Comparison of ENCODE assay signal across 1 cellular context in genomic region chr21:37266515-37267221, GRCh38.
TF ChIP-seq lines count a peak whose summit lies in the region.

No MANE protein-coding gene starts in this region.

TF ChIP-seq in HepG2, 621 proteins besides CTCF, POLR2A, EP300 and RAD21 (continued from another document and continues in another):
- no peak for TF ChIP-seq TFDP1 (CRISPR knock-in tag; IDR thresholded peaks at IDR 0.05; ENCODE audit: borderline replicate concordance)
- peak; percentile 21 for TF ChIP-seq MED8 (CRISPR knock-in tag; IDR thresholded peaks at IDR 0.05; ENCODE audit: insufficient replicate concordance)
- TF ChIP-seq MXD4 (CRISPR knock-in tag; IDR thresholded peaks at IDR 0.05), result 0 out of 2 replicates have a peak, but pooled peaks have one; percentile 24
- TF ChIP-seq HNRNPK (IDR thresholded peaks at IDR 0.05; ENCODE audit: low read depth, low read length, poor library complexity, severe bottlenecking), result peak; percentile 91
- TF ChIP-seq HES4 (CRISPR knock-in tag; IDR thresholded peaks at IDR 0.05; ENCODE audit: borderline replicate concordance), result 0 out of 2 replicates have a peak, but pooled peaks have one; percentile 73
- TF ChIP-seq HNRNPLL (IDR thresholded peaks at IDR 0.05; ENCODE audit: low read depth, low read length, poor library complexity, severe bottlenecking), result no peak
- TF ChIP-seq ZSCAN31 (CRISPR knock-in tag; IDR thresholded peaks at IDR 0.05; ENCODE audit: low read depth), result no peak
- TF ChIP-seq ZSCAN21 (CRISPR knock-in tag; IDR thresholded peaks at IDR 0.05; ENCODE audit: borderline replicate concordance), result peak; percentile 65; the same call in 1 of the 2 replicates
- peak; percentile 47; the same call in 1 of the 2 replicates for TF ChIP-seq DNMT1 (CRISPR knock-in tag; IDR thresholded peaks at IDR 0.05)
- peak; percentile 20; the same call in 1 of the 2 replicates for TF ChIP-seq ZNF343 (CRISPR knock-in tag; IDR thresholded peaks at IDR 0.05)
- peak; percentile 12; the same call in 1 of the 2 replicates for TF ChIP-seq ZNF563 (CRISPR knock-in tag; IDR thresholded peaks at IDR 0.05)
- no peak for TF ChIP-seq MLLT10 (CRISPR knock-in tag; IDR thresholded peaks at IDR 0.05)
- no peak for TF ChIP-seq SYNCRIP (IDR thresholded peaks at IDR 0.05; ENCODE audit: insufficient read depth, low read depth, low read length)
- TF ChIP-seq ZSCAN5A (CRISPR knock-in tag; IDR thresholded peaks at IDR 0.05; ENCODE audit: borderline replicate concordance), result peak; percentile 28; the same call in 1 of the 2 replicates
- 0 out of 2 replicates have a peak, but pooled peaks have one; percentile 44 for TF ChIP-seq EEA1 (CRISPR knock-in tag; IDR thresholded peaks at IDR 0.05; ENCODE audit: borderline replicate concordance)
- TF ChIP-seq ZNF777 (CRISPR knock-in tag; IDR thresholded peaks at IDR 0.05), result 0 out of 2 replicates have a peak, but pooled peaks have one; percentile 4
- TF ChIP-seq MXD3 (CRISPR knock-in tag; IDR thresholded peaks at IDR 0.05), result 0 out of 2 replicates have a peak, but pooled peaks have one; percentile 2
- 0 out of 2 replicates have a peak, but pooled peaks have one; percentile 62 for TF ChIP-seq GLI4 (CRISPR knock-in tag; IDR thresholded peaks at IDR 0.05; ENCODE audit: borderline replicate concordance)
- TF ChIP-seq NR2F2 (IDR thresholded peaks at IDR 0.05; ENCODE audit: borderline replicate concordance, low read depth), result no peak
- peak; percentile 40; the same call in 1 of the 2 replicates for TF ChIP-seq ZNF839 (CRISPR knock-in tag; IDR thresholded peaks at IDR 0.05; ENCODE audit: borderline replicate concordance)
- TF ChIP-seq TMF1 (CRISPR knock-in tag; IDR thresholded peaks at IDR 0.05; ENCODE audit: low read depth), result 0 out of 2 replicates have a peak, but pooled peaks have one; percentile 20
- no peak for TF ChIP-seq FOXO4 (CRISPR knock-in tag; conservative IDR thresholded peaks at IDR 0.05)
- 0 out of 2 replicates have a peak, but pooled peaks have one; percentile 9 for TF ChIP-seq ZNF609 (CRISPR knock-in tag; IDR thresholded peaks at IDR 0.05; ENCODE audit: borderline replicate concordance)
- TF ChIP-seq ZEB1 (IDR thresholded peaks at IDR 0.05; ENCODE audit: insufficient replicate concordance, low read depth), result peak; percentile 92
- TF ChIP-seq TFE3 (CRISPR knock-in tag; IDR thresholded peaks at IDR 0.05), result no peak
- no peak for TF ChIP-seq TBX3 (IDR thresholded peaks at IDR 0.05; ENCODE audit: borderline replicate concordance)
- no peak for TF ChIP-seq ATF3 (CRISPR knock-in tag; IDR thresholded peaks at IDR 0.05)
- peak; percentile 58; the same call in 1 of the 2 replicates for TF ChIP-seq ZNF879 (CRISPR knock-in tag; IDR thresholded peaks at IDR 0.05)
- peak; percentile 19; the same call in 1 of the 2 replicates for TF ChIP-seq NR0B2 (CRISPR knock-in tag; IDR thresholded peaks at IDR 0.05)
- peak; percentile 58; the same call in 1 of the 2 replicates for TF ChIP-seq ZNF83 (CRISPR knock-in tag; IDR thresholded peaks at IDR 0.05; ENCODE audit: borderline replicate concordance)
- TF ChIP-seq ZNF331 (CRISPR knock-in tag; IDR thresholded peaks at IDR 0.05), result no peak
- no peak for TF ChIP-seq ZNF510 (CRISPR knock-in tag; IDR thresholded peaks at IDR 0.05; ENCODE audit: low read depth)
- 0 out of 4 replicates have a peak, but pooled peaks of 1 of the 2 experiments have one; percentile 59 for TF ChIP-seq KLF16 (CRISPR knock-in tag; IDR thresholded peaks at IDR 0.05)
- TF ChIP-seq ZNF367 (CRISPR knock-in tag; IDR thresholded peaks at IDR 0.05; ENCODE audit: borderline replicate concordance), result no peak
- TF ChIP-seq AKNA (CRISPR knock-in tag; IDR thresholded peaks at IDR 0.05; ENCODE audit: borderline replicate concordance), result no peak
- no peak for TF ChIP-seq ZNF597 (CRISPR knock-in tag; IDR thresholded peaks at IDR 0.05)
- 0 out of 2 replicates have a peak, but pooled peaks have one; percentile 9 for TF ChIP-seq E2F1 (CRISPR knock-in tag; IDR thresholded peaks at IDR 0.05)
- peak; percentile 84; the same call in 1 of the 2 replicates for TF ChIP-seq ARID2 (CRISPR knock-in tag; IDR thresholded peaks at IDR 0.05; ENCODE audit: borderline replicate concordance)
